ENCODE assay signal across 15 cellular contexts in genomic region chr22:45331486-45331885, GRCh38. TPM values are rescaled to one million over a fixed set of nuclear protein-coding genes. Genes with fewer than 3 reads are reported as not detected.
DNase-seq lines count a peak whose midpoint lies in the region; ATAC-seq and TF ChIP-seq lines count a peak whose summit lies in the region.
"Had no signal": no experiment of that assay in that cellular context is flagged by ENCODE, and none has a peak within 500 bp of the region (broad histone marks: within the 10 kb centered on the region; RNA-seq: fewer than 3 reads in every experiment).

No MANE protein-coding gene starts in this region.

- no peak for ATAC-seq in activated CD8-positive, alpha-beta T cell treated with anti-CD3 and anti-CD28 coated beads for 36 hours
- no peak for ATAC-seq in activated CD8-positive, alpha-beta T cell treated with anti-CD3 and anti-CD28 coated beads, Interleukin-2, amount 10 ng/mL, durations not matched to agents 7 days and 5 days
- ATAC-seq in heart left ventricle (no peak), GM19324 (IDR thresholded peaks at IDR 0.05; ENCODE audit: low FRiP score, unreplicated experiment) (no peak)
- ATAC-seq: HCT116 had no signal

- H3K18ac ChIP-seq in trophoblast cell (ENCODE audit: low read length): no peak overlapping the region

- H3K27me3 ChIP-seq in right atrium auricular region (no peaks in the 10 kb centered on the region), heart left ventricle (no peaks in the 10 kb centered on the region), trophoblast cell (ENCODE audit: insufficient read depth, low read length) (no peaks in the 10 kb centered on the region)
- H3K27me3 ChIP-seq: BLaER1 had no signal

- no peak for TF ChIP-seq POLR2A in heart left ventricle (IDR thresholded peaks at IDR 0.05)

- no peak overlapping the region for H3K14ac ChIP-seq in trophoblast cell (ENCODE audit: low read length)

- no peaks in the 10 kb centered on the region for H3K79me1 ChIP-seq in trophoblast cell (ENCODE audit: low read length)

- peaks cover 22% of the 10 kb centered on the region for H3K36me3 Mint-ChIP-seq in activated CD8-positive, alpha-beta T cell treated with anti-CD3 and anti-CD28 coated beads for 36 hours (ENCODE audit: low read depth)
- peaks cover 53% of the 10 kb centered on the region for H3K36me3 Mint-ChIP-seq in activated CD8-positive, alpha-beta T cell treated with anti-CD3 and anti-CD28 coated beads, Interleukin-2, amount 10 ng/mL, durations not matched to agents 7 days and 5 days (ENCODE audit: low read depth)

- POLR2A ChIA-PET in activated CD8-positive, alpha-beta T cell treated with anti-CD3 and anti-CD28 coated beads for 36 hours (lab: Charles Lee): interaction anchor here (0.8 to 1.1 kb wide), 4 partner anchors 9 to 40 kb away, joined by 3 to 4 read pairs (median 3); no protein-coding TSS in a partner anchor
- POLR2A ChIA-PET in activated CD8-positive, alpha-beta T cell treated with anti-CD3 and anti-CD28 coated beads, Interleukin-2, amount 10 ng/mL, durations not matched to agents 7 days and 5 days (lab: Charles Lee): interaction anchor here (0.8 kb wide), 1 partner anchor 706 kb away, joined by 3 read pairs; no protein-coding TSS in a partner anchor

- no peak overlapping the region for H3K9ac ChIP-seq in trophoblast cell (ENCODE audit: low read length)
- H3K9ac ChIP-seq: BLaER1 had no signal

- H3K9me3 ChIP-seq in right atrium auricular region (no peaks in the 10 kb centered on the region), heart left ventricle (no peaks in the 10 kb centered on the region), trophoblast cell (ENCODE audit: insufficient read depth, low read depth, low read length) (peaks cover 4% of the 10 kb centered on the region)
- H3K9me3 ChIP-seq: BLaER1, Caco-2 had no signal

- H2BK120ac ChIP-seq in trophoblast cell (ENCODE audit: insufficient read depth, low read length, poor library complexity): no peak overlapping the region

- peak overlapping the region; percentile 32 for H3K27ac Mint-ChIP-seq in activated CD8-positive, alpha-beta T cell treated with anti-CD3 and anti-CD28 coated beads for 36 hours
- H3K27ac Mint-ChIP-seq in activated CD8-positive, alpha-beta T cell treated with anti-CD3 and anti-CD28 coated beads, Interleukin-2, amount 10 ng/mL, durations not matched to agents 7 days and 5 days: no peak overlapping the region

- H3K23ac ChIP-seq in trophoblast cell (ENCODE audit: low read length): no peak overlapping the region

- TF ChIP-seq CTCF in activated CD8-positive, alpha-beta T cell treated with anti-CD3 and anti-CD28 coated beads for 36 hours (IDR thresholded peaks at IDR 0.05): no peak
- TF ChIP-seq CTCF in right atrium auricular region (IDR thresholded peaks at IDR 0.05) (no peak), heart left ventricle (IDR thresholded peaks at IDR 0.05) (no peak)

- 90 to 96% (median 92%) methylated on average over 9 of the region's 9 CpGs for WGBS in heart left ventricle, 4 donors
- whole genome bisulfite sequencing in trophoblast cell (ENCODE audit: extremely low coverage, insufficient coverage, insufficient read length): no CpG with 5 or more reads among the region's 9 CpGs

- H3K4me3 ChIP-seq in right atrium auricular region (no peak overlapping the region), heart left ventricle (no peak overlapping the region), trophoblast cell (ENCODE audit: low read depth, low read length) (no peak overlapping the region)
- H3K4me3 ChIP-seq: BLaER1 had no signal

- no peak overlapping the region for H2AFZ ChIP-seq in trophoblast cell (ENCODE audit: insufficient read depth, low read length, poor library complexity)

- CTCF ChIA-PET in activated CD8-positive, alpha-beta T cell treated with anti-CD3 and anti-CD28 coated beads for 36 hours (lab: Charles Lee): no interaction called here
- CTCF ChIA-PET in activated CD8-positive, alpha-beta T cell treated with anti-CD3 and anti-CD28 coated beads, Interleukin-2, amount 10 ng/mL, durations not matched to agents 7 days and 5 days (lab: Charles Lee): no interaction called here

- H2BK12ac ChIP-seq in trophoblast cell (ENCODE audit: low read length): no peak overlapping the region

- no peaks in the 10 kb centered on the region for H3K27me3 Mint-ChIP-seq in activated CD8-positive, alpha-beta T cell treated with anti-CD3 and anti-CD28 coated beads for 36 hours
- no peaks in the 10 kb centered on the region for H3K27me3 Mint-ChIP-seq in activated CD8-positive, alpha-beta T cell treated with anti-CD3 and anti-CD28 coated beads, Interleukin-2, amount 10 ng/mL, durations not matched to agents 7 days and 5 days (ENCODE audit: low read depth)
- H3K27me3 Mint-ChIP-seq: CD8-positive, alpha-beta memory T cell had no signal

- peak overlapping the region; percentile 23 for H4K12ac ChIP-seq in trophoblast cell (ENCODE audit: low read depth, low read length)

- H4K91ac ChIP-seq in trophoblast cell (ENCODE audit: low read depth, low read length): no peak overlapping the region

- H3K4ac ChIP-seq in trophoblast cell (ENCODE audit: low read depth, low read length): no peak overlapping the region

- no peak overlapping the region for H2AK5ac ChIP-seq in trophoblast cell (ENCODE audit: low read length)

- H3K36me3 ChIP-seq in right atrium auricular region (peaks cover 18% of the 10 kb centered on the region), heart left ventricle (peaks cover 0 to 81% (median 53%) of the 10 kb centered on the region in 9 donors), trophoblast cell (ENCODE audit: control insufficient read depth in 1 of 2, insufficient read depth in 2 of 2, low read length in 2 of 2) (peaks cover 54 to 60% of the 10 kb centered on the region in 2 experiments)

- H2BK5ac ChIP-seq in trophoblast cell (ENCODE audit: low read depth, low read length, poor library complexity): no peak overlapping the region

- peaks cover 0 to 38% of the 10 kb centered on the region in 2 donors for H3K4me1 ChIP-seq in right atrium auricular region
- peaks cover 0 to 48% (median 24%) of the 10 kb centered on the region in 12 donors for H3K4me1 ChIP-seq in heart left ventricle
- no peaks in the 10 kb centered on the region for H3K4me1 ChIP-seq in trophoblast cell (ENCODE audit: control insufficient read depth in 1 of 2, insufficient read depth in 2 of 2, low read length in 2 of 2)
- H3K4me1 ChIP-seq: Caco-2 had no signal

- no peaks in the 10 kb centered on the region for H3K79me2 ChIP-seq in trophoblast cell (ENCODE audit: control insufficient read depth, insufficient read depth, low read length, poor library complexity)

- no peak overlapping the region for H3K4me3 Mint-ChIP-seq in activated CD8-positive, alpha-beta T cell treated with anti-CD3 and anti-CD28 coated beads for 36 hours
- no peak overlapping the region for H3K4me3 Mint-ChIP-seq in activated CD8-positive, alpha-beta T cell treated with anti-CD3 and anti-CD28 coated beads, Interleukin-2, amount 10 ng/mL, durations not matched to agents 7 days and 5 days
- H3K4me3 Mint-ChIP-seq: CD8-positive, alpha-beta memory T cell had no signal

- peaks cover 10% of the 10 kb centered on the region for H3K4me1 Mint-ChIP-seq in activated CD8-positive, alpha-beta T cell treated with anti-CD3 and anti-CD28 coated beads for 36 hours (ENCODE audit: low read depth)
- H3K4me1 Mint-ChIP-seq in activated CD8-positive, alpha-beta T cell treated with anti-CD3 and anti-CD28 coated beads, Interleukin-2, amount 10 ng/mL, durations not matched to agents 7 days and 5 days (ENCODE audit: low read depth): peaks cover 22% of the 10 kb centered on the region

- H4K8ac ChIP-seq in trophoblast cell (ENCODE audit: low read depth, low read length): no peak overlapping the region

- DNase-seq in activated CD8-positive, alpha-beta T cell treated with anti-CD3 and anti-CD28 coated beads for 36 hours: no peak
- no peak for DNase-seq in activated CD8-positive, alpha-beta T cell treated with anti-CD3 and anti-CD28 coated beads, Interleukin-2, amount 10 ng/mL, durations not matched to agents 7 days and 5 days
- no peak for DNase-seq in right atrium auricular region (ENCODE audit: low spot score)
- DNase-seq in heart left ventricle: no peak
- peak; percentile 29 to 63 for DNase-seq in trophoblast cell
- DNase-seq in ureter (ENCODE audit: low spot score): no peak
- DNase-seq: 8988T; AML-193; Caco-2; CD8-positive, alpha-beta memory T cell; DMS53; GF-D8 had no signal

- H3K4me2 ChIP-seq in trophoblast cell (ENCODE audit: low read length): no peak overlapping the region
- H3K4me2 ChIP-seq: BLaER1 had no signal

- no peaks in the 10 kb centered on the region for H3K9me3 Mint-ChIP-seq in activated CD8-positive, alpha-beta T cell treated with anti-CD3 and anti-CD28 coated beads for 36 hours
- no peaks in the 10 kb centered on the region for H3K9me3 Mint-ChIP-seq in activated CD8-positive, alpha-beta T cell treated with anti-CD3 and anti-CD28 coated beads, Interleukin-2, amount 10 ng/mL, durations not matched to agents 7 days and 5 days (ENCODE audit: insufficient read depth)
- H3K9me3 Mint-ChIP-seq: CD8-positive, alpha-beta memory T cell had no signal

- intact Hi-C loops in activated CD8-positive, alpha-beta T cell treated with anti-CD3 and anti-CD28 coated beads for 36 hours (cut with micrococcal nuclease): no loop called here
- intact Hi-C loops in heart left ventricle (cut with DNase I): loop anchor here in 1 of 10 donors (10.0 kb wide), 1 partner anchor 57 kb away; no protein-coding TSS in a partner anchor

- peak overlapping the region; percentile 43 to 75 for H3K27ac ChIP-seq in right atrium auricular region
- H3K27ac ChIP-seq in heart left ventricle: peak overlapping the region in 3 of 12 donors; percentile 13 to 32 (median 26)
- no peak overlapping the region for H3K27ac ChIP-seq in trophoblast cell (ENCODE audit: low read depth, low read length)
- H3K27ac ChIP-seq: BLaER1 had no signal

RNA-seq across cellular contexts. Expression of gene FAM118A, which starts 21.8 kb away (rescaled TPM):
- 10 to 100 TPM; 30.6 to 32.4 TPM for total RNA-seq in activated CD8-positive, alpha-beta T cell treated with anti-CD3 and anti-CD28 coated beads for 36 hours
- 10 to 100 TPM; 50.6 to 50.7 TPM for total RNA-seq in activated CD8-positive, alpha-beta T cell treated with anti-CD3 and anti-CD28 coated beads, Interleukin-2, amount 10 ng/mL, durations not matched to agents 7 days and 5 days
- total RNA-seq in right atrium auricular region (10 to 100 TPM; 11.6 to 12.4 TPM), heart left ventricle (10 to 100 TPM in 6 of 9 donors, 1 to 10 TPM in 3; 4.0 to 46.8 (median 15.0) TPM), ureter (52.7 TPM)
- polyA plus RNA-seq in heart left ventricle: 10 to 100 TPM; 13.1 to 17.4 TPM
- polyA plus RNA-seq in trophoblast cell (2013): 23.9 and 25.5 TPM in 2 replicates

RNA-seq across cellular contexts. Expression of gene UPK3A, which starts 46.7 kb away (rescaled TPM):
- not detected for total RNA-seq in activated CD8-positive, alpha-beta T cell treated with anti-CD3 and anti-CD28 coated beads for 36 hours
- total RNA-seq in activated CD8-positive, alpha-beta T cell treated with anti-CD3 and anti-CD28 coated beads, Interleukin-2, amount 10 ng/mL, durations not matched to agents 7 days and 5 days: not detected
- total RNA-seq in right atrium auricular region (not detected), heart left ventricle (under 1 TPM in 2 of 9 donors, not detected in 7; 0.34 to 0.45 TPM), ureter (233 TPM)
- under 1 TPM in 1 of 2 donors, not detected in 1; 0.15 TPM for polyA plus RNA-seq in heart left ventricle
- polyA plus RNA-seq in trophoblast cell (2013): not detected in 2 replicates
- total RNA-seq: CD8-positive, alpha-beta memory T cell had no signal
- polyA plus RNA-seq: CD8-positive, alpha-beta memory T cell had no signal

Comparison
In these comparisons a context has a peak if more than half of its experiments do, and no peak if none do; other contexts are left out.
1. DNase-seq: peak in trophoblast cell (2 of 2); none in activated CD8-positive, alpha-beta T cell treated with anti-CD3 and anti-CD28 coated beads for 36 hours (single experiment), activated CD8-positive, alpha-beta T cell treated with anti-CD3 and anti-CD28 coated beads, Interleukin-2, amount 10 ng/mL, durations not matched to agents 7 days and 5 days (single experiment), right atrium auricular region (single experiment), heart left ventricle (0 of 5) and ureter (single experiment).
2. RNA of gene UPK3A, which starts 46.7 kb away (total RNA-seq): 233 TPM in ureter (single experiment); not detected in activated CD8-positive, alpha-beta T cell treated with anti-CD3 and anti-CD28 coated beads for 36 hours, not detected in activated CD8-positive, alpha-beta T cell treated with anti-CD3 and anti-CD28 coated beads, Interleukin-2, amount 10 ng/mL, durations not matched to agents 7 days and 5 days, not detected in right atrium auricular region and 0.34 to 0.45 TPM in heart left ventricle; every median in the first group is over 100 times any median in the second.